In genomic region chr4:7281316-7282093, GRCh38 we compare ENCODE assay signal across 13 cellular contexts.
DNase-seq lines count a peak whose midpoint lies in the region; TF ChIP-seq lines count a peak whose summit lies in the region.
"Had no signal": no experiment of that assay in that cellular context is flagged by ENCODE, and none has a peak within 500 bp of the region (broad histone marks: within the 10 kb centered on the region; RNA-seq: fewer than 3 reads in every experiment).

No MANE protein-coding gene starts in this region.

- no peak overlapping the region for H3K4me3 ChIP-seq in AG04450 (ENCODE audit: low read depth, low read length)
- no peak overlapping the region; the same call in 1 of the 2 replicates for H3K4me3 ChIP-seq in WERI-Rb-1 (ENCODE audit: low read depth, low read length)
- H3K4me3 ChIP-seq: A549, HAP-1 had no signal

- DNase-seq in AG04450 (ENCODE audit: low read depth, low spot score) (no peak), D341Med (ENCODE audit: low spot score) (peak; percentile 50), WERI-Rb-1 (peak; percentile 77), islet precursor cell (peak; percentile 66), LoVo (ENCODE audit: low spot score) (no peak), HPDE6-E6E7 (ENCODE audit: extremely low spot score) (no peak)
- no peak for DNase-seq in stimulated activated CD8-positive, alpha-beta memory T cell treated with anti-CD3 and anti-CD28 coated beads, Interleukin-4, amount 100 ng/mL, for 48 hours
- no peak for DNase-seq in stimulated activated naive CD4-positive, alpha-beta T cell treated with Interleukin-2 at 50 U/mL for 16 hours (lab: John Stamatoyannopoulos, UW)
- DNase-seq: CD8-positive, alpha-beta T cell; NCI-H345; NCI-H774 had no signal

- H3K27ac ChIP-seq in AG04450 (ENCODE audit: low read depth, low read length), result peak overlapping the region; percentile 21
- H3K27ac ChIP-seq in WERI-Rb-1, result peak overlapping the region; percentile 87
- H3K27ac ChIP-seq: A549 had no signal

- CTCF ChIA-PET in AG04450 (lab: Charles Lee), result no interaction called here

- peaks cover 25% of the 10 kb centered on the region for H3K36me3 ChIP-seq in WERI-Rb-1
- H3K36me3 ChIP-seq: HAP-1 had no signal

- TF ChIP-seq CTCF in AG04450 (IDR thresholded peaks at IDR 0.05; ENCODE audit: low read depth, low read length) (no peak), WERI-Rb-1 (IDR thresholded peaks at IDR 0.05; ENCODE audit: low read depth, low read length) (no peak)

- H3K9me3 ChIP-seq in AG04450 (ENCODE audit: control insufficient read depth, insufficient read depth, low read length) (no peaks in the 10 kb centered on the region), WERI-Rb-1 (ENCODE audit: severe bottlenecking) (no peaks in the 10 kb centered on the region)
- H3K9me3 ChIP-seq: A549, HAP-1 had no signal

- POLR2A ChIA-PET in AG04450 (lab: Yijun Ruan, JAX), result no interaction called here

- H3K27me3 ChIP-seq in AG04450 (ENCODE audit: control insufficient read depth, insufficient read depth, low read length) (peaks cover 47% of the 10 kb centered on the region), WERI-Rb-1 (ENCODE audit: insufficient read depth, low read depth, severe bottlenecking) (no peaks in the 10 kb centered on the region)

Comparison
In these comparisons a context has a peak if more than half of its experiments do, and no peak if none do; other contexts are left out.
1. DNase-seq: peak in D341Med (single experiment), WERI-Rb-1 (single experiment) and islet precursor cell (single experiment); none in AG04450 (single experiment), stimulated activated CD8-positive, alpha-beta memory T cell treated with anti-CD3 and anti-CD28 coated beads, Interleukin-4, amount 100 ng/mL, for 48 hours (single experiment), LoVo (single experiment), stimulated activated naive CD4-positive, alpha-beta T cell treated with Interleukin-2 at 50 U/mL for 16 hours (single experiment) and HPDE6-E6E7 (single experiment).